In genomic region chr10:22226599-22226998, GRCh38 we compare ENCODE assay signal across 1 cellular context.
TF ChIP-seq lines count a peak whose summit lies in the region.

No MANE protein-coding gene starts in this region.

TF ChIP-seq in K562, 482 proteins besides CTCF, POLR2A, EP300 and RAD21 (continued from another document):
- no peak for TF ChIP-seq AFF4 (CRISPR knock-in tag; IDR thresholded peaks at IDR 0.05)
- TF ChIP-seq HOMEZ (CRISPR knock-in tag; IDR thresholded peaks at IDR 0.05), result no peak
- TF ChIP-seq BRF2 (IDR thresholded peaks at IDR 0.05; ENCODE audit: borderline replicate concordance, insufficient read depth, insufficient read length), result no peak
- no peak for TF ChIP-seq ZNF511 (CRISPR knock-in tag; IDR thresholded peaks at IDR 0.05)
- TF ChIP-seq ZNF232 (CRISPR knock-in tag; IDR thresholded peaks at IDR 0.05), result no peak
- no peak for TF ChIP-seq ZC3H11A (IDR thresholded peaks at IDR 0.05; ENCODE audit: low read depth, low read length)
- TF ChIP-seq ZNF639 (CRISPR knock-in tag; conservative IDR thresholded peaks at IDR 0.05 in 1 of 2, IDR thresholded peaks at IDR 0.05 in 1 of 2), result no peak
- no peak for TF ChIP-seq ZNF197 (CRISPR knock-in tag; IDR thresholded peaks at IDR 0.05; ENCODE audit: low read depth)
- TF ChIP-seq ZNF655 (CRISPR knock-in tag; IDR thresholded peaks at IDR 0.05), result no peak
- TF ChIP-seq ZBTB5 (IDR thresholded peaks at IDR 0.05), result no peak
